In the genomic region with DNA sequence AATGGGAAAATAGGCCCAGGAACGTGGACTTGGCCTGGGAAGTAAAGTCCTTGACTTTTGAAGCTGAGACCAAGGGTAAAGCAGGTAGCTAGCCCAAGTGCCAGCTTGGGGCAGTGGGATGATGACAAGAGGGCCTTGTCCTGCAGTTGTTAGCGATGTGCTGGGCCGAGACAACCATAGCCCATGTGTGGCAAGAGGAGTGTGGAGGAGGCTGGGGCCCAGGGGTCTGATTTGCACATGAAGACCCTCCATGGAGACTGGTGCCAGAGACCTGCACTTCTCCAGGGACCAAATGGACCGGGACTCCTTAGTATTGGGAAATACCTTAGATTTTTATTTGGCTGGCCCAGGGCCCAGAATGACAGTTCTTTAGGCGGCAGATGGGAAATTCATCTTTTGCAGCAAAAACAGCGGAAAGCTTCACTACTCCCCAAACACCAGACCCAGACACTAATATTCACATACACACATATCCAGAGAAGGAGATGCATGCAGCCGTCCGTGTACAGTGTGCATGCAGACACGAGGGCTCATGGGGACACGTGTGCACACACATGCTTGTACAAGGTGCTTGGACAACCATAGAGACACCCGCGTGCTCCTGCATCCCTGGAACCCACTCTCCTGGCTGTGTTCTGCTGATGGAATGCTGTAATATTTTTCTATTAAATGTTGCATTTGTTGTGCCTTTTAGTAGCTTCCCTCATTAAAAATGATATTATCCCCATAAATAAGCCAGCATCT, we compare ENCODE assay signal across 28 cellular contexts.
A peak's percentile ranks its signal among the peaks of the same experiment; 100 is the strongest.
DNase-seq lines count a peak whose midpoint lies in the region; ATAC-seq and TF ChIP-seq lines count a peak whose summit lies in the region.
"Had no signal": no experiment of that assay in that cellular context is flagged by ENCODE, and none has a peak within 500 bp of the region (broad histone marks: within the 10 kb centered on the region; RNA-seq: fewer than 3 reads in every experiment).

No MANE protein-coding gene starts in this region.

- DNase-seq in activated CD8-positive, alpha-beta memory T cell treated with anti-CD3 and anti-CD28 coated beads, Interleukin-2, amount 50 U/mL, for 48 hours: peak; percentile 40
- DNase-seq in activated CD8-positive, alpha-beta memory T cell treated with anti-CD3 and anti-CD28 coated beads, Interleukin-2, amount 50 U/mL, for 4 hours: no peak
- DNase-seq in RWPE2 (ENCODE audit: low spot score) (peak; percentile 34), islet precursor cell (peak; percentile 22), posterior vena cava (ENCODE audit: low spot score) (peak; percentile 28)
- no peak for DNase-seq in activated CD4-positive, alpha-beta memory T cell treated with anti-CD3 and anti-CD28 coated beads, Interleukin-2, amount 10 ng/mL, durations not matched to agents 7 days and 5 days
- DNase-seq in central memory CD4-positive, alpha-beta T cell: no peak
- DNase-seq: CD8-positive, alpha-beta memory T cell; DMS 273 treated with DMSO at 0.1 percent for 48 hours; DMS79; EL; GDM1; Kasumi-1; MV-4-11; NCI-H1105; NCI-H1436 treated with DMSO at 0.1 percent for 48 hours; NCI-H2029; NCI-H446; NCI-H526; NK-92 treated with Interleukin-12 subunit alpha and Interleukin-12 subunit beta, amount 100 ng/mL, for 24 hours; PC-3 had no signal

- no peak for ATAC-seq in RWPE2 (ENCODE audit: low read depth)
- ATAC-seq in activated CD4-positive, CD25-positive, alpha-beta regulatory T cell treated with anti-CD3 and anti-CD28 coated beads, Interleukin-2, amount 50 U/mL, for 24 hours: no peak
- ATAC-seq: HepG2, PC-3, Right ventricle myocardium inferior had no signal

- H3K27me3 ChIP-seq in RWPE2 (ENCODE audit: insufficient read depth, poor library complexity, severe bottlenecking): no peaks in the 10 kb centered on the region

- no peak for TF ChIP-seq CTCF in RWPE2 (IDR thresholded peaks at IDR 0.05; ENCODE audit: poor library complexity, severe bottlenecking)

- intact Hi-C loops in posterior vena cava (cut with DNase I): no loop called here

- no peak overlapping the region for H3K4me3 ChIP-seq in RWPE2 (ENCODE audit: severe bottlenecking)
- H3K4me3 ChIP-seq: SJSA1 had no signal

- no peak overlapping the region for H3K4me3 Mint-ChIP-seq in activated CD4-positive, alpha-beta memory T cell treated with anti-CD3 and anti-CD28 coated beads, Interleukin-2, amount 10 ng/mL, durations not matched to agents 7 days and 5 days
- H3K4me3 Mint-ChIP-seq: B cell; CD8-positive, alpha-beta memory T cell had no signal

- CTCF ChIA-PET in activated CD4-positive, alpha-beta memory T cell treated with anti-CD3 and anti-CD28 coated beads, Interleukin-2, amount 10 ng/mL, durations not matched to agents 7 days and 5 days (lab: Charles Lee): interaction anchor here (1.9 kb wide), 1 partner anchor 15 kb away, joined by 4 read pairs; no protein-coding TSS in a partner anchor

- no peak overlapping the region for H3K27ac Mint-ChIP-seq in activated CD4-positive, alpha-beta memory T cell treated with anti-CD3 and anti-CD28 coated beads, Interleukin-2, amount 10 ng/mL, durations not matched to agents 7 days and 5 days
- H3K27ac Mint-ChIP-seq: B cell; CD8-positive, alpha-beta memory T cell had no signal

- H3K9me3 Mint-ChIP-seq in activated CD4-positive, alpha-beta memory T cell treated with anti-CD3 and anti-CD28 coated beads, Interleukin-2, amount 10 ng/mL, durations not matched to agents 7 days and 5 days: no peaks in the 10 kb centered on the region
- H3K9me3 Mint-ChIP-seq: CD8-positive, alpha-beta memory T cell had no signal

- POLR2A ChIA-PET in activated CD4-positive, alpha-beta memory T cell treated with anti-CD3 and anti-CD28 coated beads, Interleukin-2, amount 10 ng/mL, durations not matched to agents 7 days and 5 days (lab: Charles Lee): interaction anchor here (0.6 kb wide), 1 partner anchor 26 kb away, joined by 3 read pairs; no protein-coding TSS in a partner anchor

- peaks cover 6% of the 10 kb centered on the region for H3K27me3 Mint-ChIP-seq in activated CD4-positive, alpha-beta memory T cell treated with anti-CD3 and anti-CD28 coated beads, Interleukin-2, amount 10 ng/mL, durations not matched to agents 7 days and 5 days

- no peaks in the 10 kb centered on the region for H3K4me1 ChIP-seq in RWPE2 (ENCODE audit: insufficient read depth, poor library complexity, severe bottlenecking)
- H3K4me1 ChIP-seq: SJSA1 had no signal

- H3K4me1 Mint-ChIP-seq in activated CD4-positive, alpha-beta memory T cell treated with anti-CD3 and anti-CD28 coated beads, Interleukin-2, amount 10 ng/mL, durations not matched to agents 7 days and 5 days: no peaks in the 10 kb centered on the region
- H3K4me1 Mint-ChIP-seq: B cell; CD8-positive, alpha-beta memory T cell had no signal

- no peaks in the 10 kb centered on the region for H3K36me3 ChIP-seq in RWPE2 (ENCODE audit: low read depth)
- H3K36me3 ChIP-seq: SJSA1 had no signal

- H3K36me3 Mint-ChIP-seq in activated CD4-positive, alpha-beta memory T cell treated with anti-CD3 and anti-CD28 coated beads, Interleukin-2, amount 10 ng/mL, durations not matched to agents 7 days and 5 days (ENCODE audit: low read depth): no peaks in the 10 kb centered on the region
- H3K36me3 Mint-ChIP-seq: CD8-positive, alpha-beta memory T cell had no signal

- H3K27ac ChIP-seq in RWPE2 (ENCODE audit: poor library complexity, severe bottlenecking): no peak overlapping the region
- H3K27ac ChIP-seq: 22Rv1, C4-2B, SJSA1 had no signal

- H3K9me3 ChIP-seq in RWPE2 (ENCODE audit: severe bottlenecking): no peaks in the 10 kb centered on the region
- H3K9me3 ChIP-seq: SJSA1 had no signal

Comparison
In these comparisons a context has a peak if more than half of its experiments do, and no peak if none do; other contexts are left out.
1. DNase-seq: peak in activated CD8-positive, alpha-beta memory T cell treated with anti-CD3 and anti-CD28 coated beads, Interleukin-2, amount 50 U/mL, for 48 hours (single experiment), RWPE2 (single experiment), islet precursor cell (single experiment) and posterior vena cava (single experiment); none in activated CD8-positive, alpha-beta memory T cell treated with anti-CD3 and anti-CD28 coated beads, Interleukin-2, amount 50 U/mL, for 4 hours (single experiment), activated CD4-positive, alpha-beta memory T cell treated with anti-CD3 and anti-CD28 coated beads, Interleukin-2, amount 10 ng/mL, durations not matched to agents 7 days and 5 days (single experiment) and central memory CD4-positive, alpha-beta T cell (single experiment).